In the genomic region with DNA sequence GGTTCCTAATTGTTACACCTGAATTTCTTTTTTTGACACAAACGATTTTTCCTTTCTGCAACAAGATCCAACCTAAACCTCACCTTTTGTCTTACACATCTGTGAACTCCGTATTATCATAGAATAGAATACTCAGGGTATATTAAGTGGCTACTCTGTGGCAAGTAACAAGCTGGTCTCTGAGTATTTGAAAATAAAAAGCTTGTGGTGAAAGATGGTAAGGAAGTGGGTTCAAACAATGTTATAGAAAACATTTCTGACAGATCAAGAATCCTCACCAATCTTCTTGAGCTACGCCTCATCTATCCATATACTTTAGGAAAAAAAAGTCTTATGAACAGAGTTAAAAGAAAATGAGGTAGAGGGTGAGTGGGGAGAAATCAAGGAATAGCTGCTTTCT, we compare ENCODE assay signal across 12 cellular contexts. TPM values are rescaled to one million over a fixed set of nuclear protein-coding genes. Genes with fewer than 3 reads are reported as not detected.
DNase-seq lines count a peak whose midpoint lies in the region; ATAC-seq, FAIRE-seq and TF ChIP-seq lines count a peak whose summit lies in the region.
"Had no signal": no experiment of that assay in that cellular context is flagged by ENCODE, and none has a peak within 500 bp of the region (broad histone marks: within the 10 kb centered on the region; RNA-seq: fewer than 3 reads in every experiment).

No MANE protein-coding gene starts in this region.

- POLR2A ChIA-PET in CD4-positive, alpha-beta T cell (lab: Charles Lee) = interaction anchor here (1.2 to 1.5 kb wide), 2 partner anchors 52 to 200 kb away, joined by 3 to 5 read pairs; a partner anchor contains a TSS

- peaks cover 4% of the 10 kb centered on the region for H3K36me3 Mint-ChIP-seq in CD4-positive, alpha-beta T cell (ENCODE audit: low read depth)
- H3K36me3 Mint-ChIP-seq in natural killer cell (no peaks in the 10 kb centered on the region), chondrocyte (ENCODE audit: low read depth) (no peaks in the 10 kb centered on the region)

- peak overlapping the region; percentile 19 for H3K27ac Mint-ChIP-seq in CD4-positive, alpha-beta T cell
- H3K27ac Mint-ChIP-seq in natural killer cell (peak overlapping the region; percentile 91 to 92), chondrocyte (ENCODE audit: unreplicated experiment) (no peak overlapping the region)

- H3K36me3 ChIP-seq in WERI-Rb-1 = no peaks in the 10 kb centered on the region
- H3K36me3 ChIP-seq: heart left ventricle, suprapubic skin had no signal

- H3K9me3 Mint-ChIP-seq in CD4-positive, alpha-beta T cell = no peaks in the 10 kb centered on the region
- H3K9me3 Mint-ChIP-seq in natural killer cell (no peaks in the 10 kb centered on the region), chondrocyte (ENCODE audit: low read depth) (no peaks in the 10 kb centered on the region)

- no peaks in the 10 kb centered on the region for H3K27me3 ChIP-seq in CD4-positive, alpha-beta T cell (ENCODE audit: control insufficient read depth, insufficient read depth, low read length)
- H3K27me3 ChIP-seq in WERI-Rb-1 (ENCODE audit: insufficient read depth, low read depth, severe bottlenecking) = no peaks in the 10 kb centered on the region
- H3K27me3 ChIP-seq: heart left ventricle, suprapubic skin had no signal

- CTCF ChIA-PET in CD4-positive, alpha-beta T cell (lab: Charles Lee) = interaction anchor here (1.0 kb wide), 1 partner anchor 9 kb away, joined by 3 read pairs; no protein-coding TSS in a partner anchor

- no peak for TF ChIP-seq CTCF in CD4-positive, alpha-beta T cell (IDR thresholded peaks at IDR 0.05)
- TF ChIP-seq CTCF in WERI-Rb-1 (IDR thresholded peaks at IDR 0.05; ENCODE audit: low read depth, low read length) (no peak), natural killer cell (IDR thresholded peaks at IDR 0.05) (no peak), chondrocyte (IDR thresholded peaks at IDR 0.05) (no peak)

- no peaks in the 10 kb centered on the region for H3K9me3 ChIP-seq in CD4-positive, alpha-beta T cell (ENCODE audit: control insufficient read depth, low read length)
- H3K9me3 ChIP-seq in WERI-Rb-1 (ENCODE audit: severe bottlenecking) = no peaks in the 10 kb centered on the region
- H3K9me3 ChIP-seq: heart left ventricle, suprapubic skin had no signal

- intact Hi-C loops in CD4-positive, alpha-beta T cell (cut with DNase I, micrococcal nuclease) = loop anchor here in 1 of 2 experiments (5.0 kb wide), 1 partner anchor 34 kb away; no protein-coding TSS in a partner anchor
- intact Hi-C loops in natural killer cell (cut with micrococcal nuclease) = no loop called here

- no peak overlapping the region for H3K27ac ChIP-seq in CD4-positive, alpha-beta T cell (ENCODE audit: low read depth, low read length)
- H3K27ac ChIP-seq in WERI-Rb-1 = peak overlapping the region; percentile 41
- H3K27ac ChIP-seq: suprapubic skin had no signal

- no peak overlapping the region for H3K4me3 ChIP-seq in WERI-Rb-1 (ENCODE audit: low read depth, low read length)
- H3K4me3 ChIP-seq: heart left ventricle, suprapubic skin had no signal

- no peak for DNase-seq in CD4-positive, alpha-beta T cell
- DNase-seq in GM19239 (ENCODE audit: insufficient read length, low spot score) (no peak), WERI-Rb-1 (no peak), natural killer cell (no peak), chondrocyte (ENCODE audit: low spot score) (no peak), NCI-H1417 treated with DMSO at 0.1 percent for 48 hours (lab: John Stamatoyannopoulos, UW) (no peak)
- no peak for DNase-seq in stimulated activated CD4-positive, alpha-beta T cell treated with anti-CD3 and anti-CD28 coated beads, Interleukin-15, amount 100 ng/mL, for 24 hours
- DNase-seq: activated gamma-delta T cell; heart left ventricle; NCI-H2227 treated with DMSO at 0.1 percent for 48 hours; stimulated activated CD4-positive, alpha-beta T cell treated with anti-CD3 and anti-CD28 coated beads, Interleukin-4, amount 100 ng/mL, for 24 hours had no signal

- no peaks in the 10 kb centered on the region for H3K27me3 Mint-ChIP-seq in CD4-positive, alpha-beta T cell
- no peaks in the 10 kb centered on the region for H3K27me3 Mint-ChIP-seq in natural killer cell (ENCODE audit: low read depth in 2 of 2)
- H3K27me3 Mint-ChIP-seq in chondrocyte (ENCODE audit: low read depth) = no peaks in the 10 kb centered on the region

- peak; percentile 35 for FAIRE-seq in GM19239 (lab: Jason Lieb, UNC)

- peak overlapping the region; percentile 30 for H3K4me3 Mint-ChIP-seq in CD4-positive, alpha-beta T cell
- H3K4me3 Mint-ChIP-seq in natural killer cell = peak overlapping the region; percentile 72
- H3K4me3 Mint-ChIP-seq in chondrocyte (ENCODE audit: unreplicated experiment) = no peak overlapping the region

- H3K4me1 Mint-ChIP-seq in CD4-positive, alpha-beta T cell (ENCODE audit: low read depth) = peaks cover 86% of the 10 kb centered on the region
- H3K4me1 Mint-ChIP-seq in natural killer cell (peaks cover 70 to 82% of the 10 kb centered on the region in 2 donors), chondrocyte (ENCODE audit: low read depth) (peaks cover 56% of the 10 kb centered on the region)

- ATAC-seq in CD4-positive, alpha-beta T cell (ENCODE audit: poor library complexity) = no peak
- peak in 2 of 3 donors; percentile 27 to 46 for ATAC-seq in natural killer cell
- ATAC-seq: heart left ventricle had no signal

RNA-seq across cellular contexts. Expression of a gene that starts 3.5 kb away (rescaled TPM):
- total RNA-seq in CD4-positive, alpha-beta T cell = 10 to 100 TPM; 36.6 to 43.1 TPM
- 10 to 100 TPM; 58.0 to 99.7 (median 91.7) TPM for total RNA-seq in natural killer cell
- 92.5 to 124 TPM (median 104 TPM) in 3 replicates for total RNA-seq in chondrocyte
